In the genomic region with DNA sequence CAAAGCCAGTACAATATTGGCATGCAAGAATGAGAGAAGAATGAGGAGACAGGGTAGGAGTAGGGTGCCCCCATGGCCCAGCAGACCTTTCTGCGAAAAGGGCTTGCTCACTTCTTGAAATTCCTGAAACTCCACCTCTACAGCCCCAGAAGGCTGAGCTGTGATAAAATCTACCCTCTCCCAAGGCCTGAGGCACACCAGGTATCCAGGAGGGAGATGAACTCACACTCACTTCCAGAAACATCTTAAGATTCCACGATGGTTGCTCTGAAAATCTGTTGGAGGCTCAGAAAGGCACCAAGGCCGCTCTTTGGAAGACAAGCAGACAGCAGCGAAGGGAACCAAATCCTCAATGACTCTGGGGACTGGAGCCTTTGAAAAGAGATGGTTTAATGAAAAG, we compare ENCODE assay signal across 20 cellular contexts.
DNase-seq lines count a peak whose midpoint lies in the region; ATAC-seq and TF ChIP-seq lines count a peak whose summit lies in the region.
"Had no signal": no experiment of that assay in that cellular context is flagged by ENCODE, and none has a peak within 500 bp of the region (broad histone marks: within the 10 kb centered on the region; RNA-seq: fewer than 3 reads in every experiment).

No MANE protein-coding gene starts in this region.

- no TSS peak for BruUV-seq in Panc1 (replicated peaks; lab: Mats Ljungman, UMichigan)

- H3K36me3 ChIP-seq in Panc1 (ENCODE audit: control insufficient read depth, insufficient read depth, low read length) (no peaks in the 10 kb centered on the region), BE2C (no peaks in the 10 kb centered on the region)
- H3K36me3 ChIP-seq: BLaER1, HAP-1 had no signal

- in situ Hi-C loops in Panc1 (cut with HindIII; ENCODE audit: low pct_unique_long_range_greater_than_20kb, low sequenced_read_pairs), result no loop called here

- H3K4me3 ChIP-seq in Panc1 (ENCODE audit: low read depth in 2 of 2, low read length in 2 of 2) (no peak overlapping the region), BE2C (ENCODE audit: low read depth, low read length) (no peak overlapping the region)
- H3K4me3 ChIP-seq: A549, BLaER1, GM12878, HAP-1 had no signal

- POLR2A ChIA-PET in Panc1 (lab: Charles Lee), result interaction anchor here (0.6 to 1.1 kb wide), 3 partner anchors 31 to 368 kb away, joined by 3 read pairs; a partner anchor contains a TSS

- H3K27ac ChIP-seq in Panc1 (ENCODE audit: low read length), result peak overlapping the region; percentile 40
- H3K27ac ChIP-seq: A549, BLaER1, C4-2B had no signal

- intact Hi-C loops in Panc1 (cut with micrococcal nuclease; ENCODE audit: unreplicated experiment) (loop anchor here (10.0 kb wide), 1 partner anchor 371 kb away; a partner anchor contains a TSS), posterior vena cava (cut with DNase I) (no loop called here)

- peak; percentile 19 for DNase-seq in activated effector memory CD4-positive, alpha-beta T cell treated with anti-CD3 and anti-CD28 coated beads, Interleukin-2, amount 50 U/mL, for 16 hours
- no peak for DNase-seq in activated effector memory CD4-positive, alpha-beta T cell treated with Interleukin-2 at 50 U/mL for 16 hours
- DNase-seq in Panc1 (ENCODE audit: low read depth, low spot score) (no peak), posterior vena cava (ENCODE audit: low spot score) (peak; percentile 38), BE2C (no peak), NCI-H2081 treated with DMSO at 0.1 percent for 48 hours (lab: John Stamatoyannopoulos, UW) (no peak)
- DNase-seq: 8988T; ACHN; Caco-2; CD4-positive, CD25-positive, alpha-beta regulatory T cell; CD8-positive, alpha-beta T cell; DMS153; DND-41; GOT3; HFFc6 had no signal

- TF ChIP-seq CTCF in Panc1 (IDR thresholded peaks at IDR 0.05), result no peak
- no peak for TF ChIP-seq CTCF in BE2C (IDR thresholded peaks at IDR 0.05; ENCODE audit: low read depth, low read length)

- peaks cover 36% of the 10 kb centered on the region for H3K4me1 ChIP-seq in Panc1 (ENCODE audit: control insufficient read depth, insufficient read depth, low read length)
- H3K4me1 ChIP-seq in BE2C, result peaks cover 11% of the 10 kb centered on the region
- H3K4me1 ChIP-seq: Caco-2, HAP-1 had no signal

- H3K27me3 ChIP-seq in Panc1 (ENCODE audit: control insufficient read depth, insufficient read depth, low read length), result no peaks in the 10 kb centered on the region
- H3K27me3 ChIP-seq in BE2C, result no peaks in the 10 kb centered on the region
- H3K27me3 ChIP-seq: BLaER1 had no signal

- H3K9me3 ChIP-seq in Panc1 (ENCODE audit: control insufficient read depth, insufficient read depth, low read depth, low read length), result no peaks in the 10 kb centered on the region
- no peaks in the 10 kb centered on the region for H3K9me3 ChIP-seq in BE2C
- H3K9me3 ChIP-seq: A549, BLaER1, Caco-2, HAP-1 had no signal

- CTCF ChIA-PET in Panc1 (lab: Charles Lee), result interaction anchor here (1.0 to 1.7 kb wide), 3 partner anchors 23 to 101 kb away, joined by 3 to 12 read pairs (median 6); no protein-coding TSS in a partner anchor

- ATAC-seq in Panc1, result no peak
- ATAC-seq: A549; CD8-positive, alpha-beta T cell; GM12878 had no signal

Comparison
In these comparisons a context has a peak if more than half of its experiments do, and no peak if none do; other contexts are left out.
1. DNase-seq: peak in activated effector memory CD4-positive, alpha-beta T cell treated with anti-CD3 and anti-CD28 coated beads, Interleukin-2, amount 50 U/mL, for 16 hours (single experiment) and posterior vena cava (single experiment); none in activated effector memory CD4-positive, alpha-beta T cell treated with Interleukin-2 at 50 U/mL for 16 hours (single experiment), Panc1 (single experiment), BE2C (single experiment) and NCI-H2081 treated with DMSO at 0.1 percent for 48 hours (single experiment).